Comparison of ENCODE assay signal across 18 cellular contexts in genomic region chr19:30082168-30082567, GRCh38.
DNase-seq lines count a peak whose midpoint lies in the region; ATAC-seq, FAIRE-seq and TF ChIP-seq lines count a peak whose summit lies in the region.
"Had no signal": no experiment of that assay in that cellular context is flagged by ENCODE, and none has a peak within 500 bp of the region (broad histone marks: within the 10 kb centered on the region; RNA-seq: fewer than 3 reads in every experiment).

No MANE protein-coding gene starts in this region.

- H2AFZ ChIP-seq in HepG2 (ENCODE audit: low read length): no peak overlapping the region
- H2AFZ ChIP-seq: GM23248 had no signal

- H3K4me2 ChIP-seq in HepG2 (ENCODE audit: low read depth, low read length): no peak overlapping the region
- H3K4me2 ChIP-seq: BLaER1 had no signal

- no TSS peak for BruUV-seq in HepG2 (replicated peaks; lab: Mats Ljungman, UMichigan)

- no peak overlapping the region for H3K4me3 ChIP-seq in HepG2 (replicated peaks in 1 of 3; ENCODE audit: insufficient read depth in 1 of 3, low read depth in 2 of 3, low read length in 3 of 3)
- no peak overlapping the region for H3K4me3 ChIP-seq in foreskin fibroblast (ENCODE audit: low read depth in 1 of 2, low read length in 2 of 2)
- H3K4me3 ChIP-seq: BLaER1, GM12878, GM23248, HAP-1 had no signal

- intact Hi-C loops in HepG2 (cut with micrococcal nuclease; ENCODE audit: unreplicated experiment): no loop called here

- TF ChIP-seq EP300 in HepG2 (IDR thresholded peaks at IDR 0.05; ENCODE audit: low read depth in 2 of 2, low read length in 2 of 2) (no peak), HepG2 (CRISPR knock-in tag; IDR thresholded peaks at IDR 0.05; ENCODE audit: borderline replicate concordance) (no peak)

- FAIRE-seq in HepG2 (lab: Jason Lieb, UNC): no peak
- FAIRE-seq in urothelium cell line (lab: Jason Lieb, UNC): peak; percentile 62
- FAIRE-seq: GM12878 had no signal

- peaks cover 12% of the 10 kb centered on the region for H3K27me3 Mint-ChIP-seq in activated naive CD4-positive, alpha-beta T cell treated with anti-CD3 and anti-CD28 coated beads, Interleukin-2, amount 10 ng/mL, durations not matched to agents 7 days and 5 days

- no peaks in the 10 kb centered on the region for H3K36me3 Mint-ChIP-seq in activated naive CD4-positive, alpha-beta T cell treated with anti-CD3 and anti-CD28 coated beads, Interleukin-2, amount 50 U/mL, for 72 hours
- no peaks in the 10 kb centered on the region for H3K36me3 Mint-ChIP-seq in activated naive CD4-positive, alpha-beta T cell treated with anti-CD3 and anti-CD28 coated beads, Interleukin-2, amount 10 ng/mL, durations not matched to agents 7 days and 5 days
- H3K36me3 Mint-ChIP-seq: CD4-positive, CD25-positive, alpha-beta regulatory T cell had no signal

- TF ChIP-seq CTCF in VCaP (conservative IDR thresholded peaks at IDR 0.05): no peak
- no peak for TF ChIP-seq CTCF in HepG2 (CRISPR knock-in tag; IDR thresholded peaks at IDR 0.05)
- no peak for TF ChIP-seq CTCF in foreskin fibroblast (IDR thresholded peaks at IDR 0.05; ENCODE audit: low read depth, low read length)

- H3K9me3 Mint-ChIP-seq in activated naive CD4-positive, alpha-beta T cell treated with anti-CD3 and anti-CD28 coated beads, Interleukin-2, amount 50 U/mL, for 72 hours: no peaks in the 10 kb centered on the region
- H3K9me3 Mint-ChIP-seq in activated naive CD4-positive, alpha-beta T cell treated with anti-CD3 and anti-CD28 coated beads, Interleukin-2, amount 10 ng/mL, durations not matched to agents 7 days and 5 days: no peaks in the 10 kb centered on the region
- H3K9me3 Mint-ChIP-seq: CD4-positive, CD25-positive, alpha-beta regulatory T cell had no signal

- no peak for TF ChIP-seq POLR2A in HepG2 (IDR thresholded peaks at IDR 0.05; ENCODE audit: insufficient read depth in 1 of 2, low read depth in 2 of 2, low read length in 2 of 2)

- no peak overlapping the region for H3K9ac ChIP-seq in HepG2 (ENCODE audit: insufficient read depth, low read depth, low read length)
- H3K9ac ChIP-seq: BLaER1, GM23248 had no signal

- H3K4me1 Mint-ChIP-seq in activated naive CD4-positive, alpha-beta T cell treated with anti-CD3 and anti-CD28 coated beads, Interleukin-2, amount 10 ng/mL, durations not matched to agents 7 days and 5 days: no peaks in the 10 kb centered on the region

- 51% methylated on average over 6 of the region's 6 CpGs for WGBS in HepG2 (ENCODE audit: low lambda C conversion rate)

- no peak overlapping the region for H3K4me3 Mint-ChIP-seq in activated naive CD4-positive, alpha-beta T cell treated with anti-CD3 and anti-CD28 coated beads, Interleukin-2, amount 10 ng/mL, durations not matched to agents 7 days and 5 days
- H3K4me3 Mint-ChIP-seq: CD4-positive, CD25-positive, alpha-beta regulatory T cell; HFFc6 had no signal

- POLR2A ChIA-PET in HepG2 (lab: Yijun Ruan, JAX): no interaction called here

- H3K79me2 ChIP-seq in HepG2 (ENCODE audit: insufficient read depth, low read length): no peaks in the 10 kb centered on the region

- no peak for DNase-seq in activated naive CD4-positive, alpha-beta T cell treated with anti-CD3 and anti-CD28 coated beads, Interleukin-2, amount 50 U/mL, for 72 hours (ENCODE audit: low spot score in 2 of 2)
- DNase-seq in activated naive CD4-positive, alpha-beta T cell treated with anti-CD3 and anti-CD28 coated beads, Interleukin-2, amount 10 ng/mL, durations not matched to agents 7 days and 5 days: no peak
- DNase-seq in HepG2 (ENCODE audit: low spot score) (no peak), urothelium cell line (ENCODE audit: low spot score) (no peak), ureter (ENCODE audit: low spot score) (no peak), foreskin fibroblast (no peak), kidney tubule cell (ENCODE audit: low spot score) (no peak)
- DNase-seq: AML-193; CD4-positive, CD25-positive, alpha-beta regulatory T cell; DMS53; GF-D8; GM23248; HFFc6 had no signal

- H4K20me1 ChIP-seq in HepG2 (ENCODE audit: insufficient read depth, low read length): no peaks in the 10 kb centered on the region
- H4K20me1 ChIP-seq: BLaER1 had no signal

- H3K36me3 ChIP-seq in HepG2 (replicated peaks in 1 of 2; ENCODE audit: control insufficient read depth in 1 of 2, insufficient read depth in 2 of 2, low read length in 2 of 2): no peaks in the 10 kb centered on the region
- H3K36me3 ChIP-seq: BLaER1, HAP-1 had no signal

- H3K27ac Mint-ChIP-seq in activated naive CD4-positive, alpha-beta T cell treated with anti-CD3 and anti-CD28 coated beads, Interleukin-2, amount 50 U/mL, for 72 hours: peak overlapping the region; percentile 24 to 46
- H3K27ac Mint-ChIP-seq in activated naive CD4-positive, alpha-beta T cell treated with anti-CD3 and anti-CD28 coated beads, Interleukin-2, amount 10 ng/mL, durations not matched to agents 7 days and 5 days: no peak overlapping the region
- H3K27ac Mint-ChIP-seq: CD4-positive, CD25-positive, alpha-beta regulatory T cell; HFFc6 had no signal

- CTCF ChIA-PET in activated naive CD4-positive, alpha-beta T cell treated with anti-CD3 and anti-CD28 coated beads, Interleukin-2, amount 10 ng/mL, durations not matched to agents 7 days and 5 days (lab: Charles Lee): no interaction called here
- CTCF ChIA-PET in HepG2 (lab: Yijun Ruan, JAX; ENCODE audit: low intra/inter-chr PET ratio, low total read pairs): no interaction called here

- peaks cover 0 to 3% of the 10 kb centered on the region in 2 experiments; a peak in 3 of 5 replicates for H3K27me3 ChIP-seq in HepG2 (ENCODE audit: control insufficient read depth in 1 of 2, insufficient read depth in 2 of 2, low read length in 2 of 2)
- H3K27me3 ChIP-seq: BLaER1 had no signal

- H3K27ac ChIP-seq in VCaP (peak overlapping the region; percentile 84), HepG2 (ENCODE audit: extremely low read length, insufficient read depth, low read length) (no peak overlapping the region)
- H3K27ac ChIP-seq: 22Rv1, BLaER1, GM23248 had no signal

- H3K9me3 ChIP-seq in HepG2 (ENCODE audit: low read length): no peaks in the 10 kb centered on the region
- H3K9me3 ChIP-seq: BLaER1, HAP-1 had no signal

- H3K4me1 ChIP-seq in HepG2 (ENCODE audit: insufficient read depth, low read length): no peaks in the 10 kb centered on the region
- H3K4me1 ChIP-seq: HAP-1 had no signal

- TF ChIP-seq RAD21 in HepG2 (CRISPR knock-in tag; IDR thresholded peaks at IDR 0.05): no peak

- in situ Hi-C loops in HepG2 (cut with HindIII; ENCODE audit: extremely low pct_ligation_motif_present, low pct_unique_long_range_greater_than_20kb): no loop called here

- ATAC-seq in activated naive CD4-positive, alpha-beta T cell treated with anti-CD3 and anti-CD28 coated beads, Interleukin-2, amount 50 U/mL, for 72 hours: no peak
- ATAC-seq in HepG2: peak; percentile 34; the same call in 1 of the 3 replicates
- ATAC-seq: GM12878 had no signal

TF ChIP-seq in HepG2, 621 proteins besides CTCF, POLR2A, EP300 and RAD21:
- TF ChIP-seq PRDM4 (CRISPR knock-in tag; IDR thresholded peaks at IDR 0.05; ENCODE audit: borderline replicate concordance): no peak
- TF ChIP-seq ZNF766 (CRISPR knock-in tag; IDR thresholded peaks at IDR 0.05; ENCODE audit: borderline replicate concordance): no peak
- TF ChIP-seq, protein P1, sequence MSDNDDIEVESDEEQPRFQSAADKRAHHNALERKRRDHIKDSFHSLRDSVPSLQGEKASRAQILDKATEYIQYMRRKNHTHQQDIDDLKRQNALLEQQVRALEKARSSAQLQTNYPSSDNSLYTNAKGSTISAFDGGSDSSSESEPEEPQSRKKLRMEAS (IDR thresholded peaks at IDR 0.05): no peak
- TF ChIP-seq THYN1 (CRISPR knock-in tag; IDR thresholded peaks at IDR 0.05; ENCODE audit: borderline replicate concordance, low read depth): no peak
- peak; percentile 23; the same call in 1 of the 2 replicates for TF ChIP-seq MNT (IDR thresholded peaks at IDR 0.05)
TF ChIP-seq in HepG2: peak in this region for 1.
